ENCODE assay signal across 8 cellular contexts in genomic region chr2:56183643-56184499, GRCh38. TPM values are rescaled to one million over a fixed set of nuclear protein-coding genes. Genes with fewer than 3 reads are reported as not detected.
DNase-seq lines count a peak whose midpoint lies in the region; ATAC-seq, FAIRE-seq and TF ChIP-seq lines count a peak whose summit lies in the region.

TSS of gene CCDC85A (plus strand) at chr2:56183990. CDS start at chr2:56184625, 635 bp downstream.

- peaks cover 0 to 17% (median 0%) of the 10 kb centered on the region in 11 experiments; a peak in 5 of 22 replicates for H4K20me1 ChIP-seq in BLaER1 treated with 17β-estradiol and CSF1 and Interleukin-3, amounts not matched to agents 10 nM and 100 nM

- peak; percentile 60 for FAIRE-seq in GM19239 (lab: Jason Lieb, UNC)

- TF ChIP-seq POLR2A in right lobe of liver (IDR thresholded peaks at IDR 0.05): no peak

- 0% methylated on average over 10 of the region's 86 CpGs for WGBS in right lobe of liver (ENCODE audit: insufficient coverage, low coverage, low lambda C conversion rate, missing lambda C conversion rate)

- H3K4me1 ChIP-seq in BLaER1 treated with 17β-estradiol and CSF1 and Interleukin-3, amounts not matched to agents 10 nM and 100 nM: peaks cover 13 to 31% (median 23%) of the 10 kb centered on the region in 10 experiments; a peak in 19 of 20 replicates
- peaks cover 0 to 11% (median 0%) of the 10 kb centered on the region in 4 donors for H3K4me1 ChIP-seq in right lobe of liver

- H3K9ac ChIP-seq in BLaER1 treated with 17β-estradiol and CSF1 and Interleukin-3, amounts not matched to agents 10 nM and 100 nM: peak within 1 kb of the TSS; percentile 4 to 71 (median 62); a peak in 20 of 22 replicates

- H3K4me3 ChIP-seq in BLaER1 treated with 17β-estradiol and CSF1 and Interleukin-3, amounts not matched to agents 10 nM and 100 nM: peak within 1 kb of the TSS; percentile 67 to 79 (median 74)
- H3K4me3 ChIP-seq in dorsolateral prefrontal cortex (peak within 1 kb of the TSS; percentile 56 to 89 (median 75)), right lobe of liver (peak within 1 kb of the TSS; percentile 50 to 62 (median 54))

- peak within 1 kb of the TSS; percentile 94 to 100 (median 99) for H3K4me2 ChIP-seq in BLaER1 treated with 17β-estradiol and CSF1 and Interleukin-3, amounts not matched to agents 10 nM and 100 nM

- peak; percentile 96 for ATAC-seq in HG03354 (IDR thresholded peaks at IDR 0.05; ENCODE audit: poor library complexity, severe bottlenecking, unreplicated experiment)
- ATAC-seq in right lobe of liver: peak; percentile 95 to 97 (median 96)

- intact Hi-C loops in dorsolateral prefrontal cortex (cut with DNase I) (loop anchor here (2.0 to 5.0 kb wide), 4 partner anchors 565 to 1333 kb away; no protein-coding TSS in a partner anchor), right lobe of liver (cut with DNase I) (loop anchor here (5.0 to 10.0 kb wide), 2 partner anchors 563 to 571 kb away; no protein-coding TSS in a partner anchor)

- no peaks in the 10 kb centered on the region for H3K36me3 ChIP-seq in BLaER1 treated with 17β-estradiol and CSF1 and Interleukin-3, amounts not matched to agents 10 nM and 100 nM
- no peaks in the 10 kb centered on the region for H3K36me3 ChIP-seq in right lobe of liver

- TF ChIP-seq CTCF in dorsolateral prefrontal cortex (IDR thresholded peaks at IDR 0.05 in 54 of 56, conservative IDR thresholded peaks at IDR 0.05 in 2 of 56; ENCODE audit: low read depth in 1 of 56, partially characterized antibody in 56 of 56): peak; percentile 49 to 98 (median 94)
- TF ChIP-seq CTCF in right lobe of liver (IDR thresholded peaks at IDR 0.05): peak; percentile 83 to 94 (median 92)

- H3K27me3 ChIP-seq in BLaER1 treated with 17β-estradiol and CSF1 and Interleukin-3, amounts not matched to agents 10 nM and 100 nM: peaks cover 33 to 52% (median 44%) of the 10 kb centered on the region in 11 experiments
- peaks cover 0 to 4% (median 0%) of the 10 kb centered on the region in 45 donors for H3K27me3 ChIP-seq in dorsolateral prefrontal cortex
- no peaks in the 10 kb centered on the region for H3K27me3 ChIP-seq in right lobe of liver

- H3K9me3 ChIP-seq in BLaER1 treated with 17β-estradiol and CSF1 and Interleukin-3, amounts not matched to agents 10 nM and 100 nM (replicated peaks in 1 of 11): no peaks in the 10 kb centered on the region
- no peaks in the 10 kb centered on the region for H3K9me3 ChIP-seq in right lobe of liver

- DNase-seq in GM19239 (ENCODE audit: insufficient read length, low spot score) (peak; percentile 85), NCI-H345 (lab: John Stamatoyannopoulos, UW) (peak; percentile 91), dorsolateral prefrontal cortex (peak; percentile 79 to 90 (median 84)), right lobe of liver (peak; percentile 85 to 88 (median 85))
- peak; percentile 83 for DNase-seq in activated CD4-positive, alpha-beta T cell treated with anti-CD3 and anti-CD28 coated beads for 48 hours
- DNase-seq in stimulated activated CD4-positive, alpha-beta T cell treated with anti-CD3 and anti-CD28 coated beads, Interleukin-4, amount 100 ng/mL, for 1 hour: peak; percentile 67

- no peak within 1 kb of the TSS for H3K27ac ChIP-seq in BLaER1 treated with 17β-estradiol and CSF1 and Interleukin-3, amounts not matched to agents 10 nM and 100 nM
- H3K27ac ChIP-seq in dorsolateral prefrontal cortex (peak within 1 kb of the TSS in 52 of 59 donors; percentile 19 to 87 (median 72)), right lobe of liver (no peak within 1 kb of the TSS)

RNA-seq across cellular contexts. Expression of gene CCDC85A, which starts in this region (rescaled TPM):
- total RNA-seq in dorsolateral prefrontal cortex (10 to 100 TPM; 14.7 to 52.9 (median 33.1) TPM), right lobe of liver (under 1 TPM in 5 of 6 experiments, not detected in 1; 0.07 to 0.31 (median 0.14) TPM)

Comparison
In these comparisons a context has a peak if more than half of its experiments do, and no peak if none do; other contexts are left out.
1. RNA of gene CCDC85A (total RNA-seq): 14.7 to 52.9 TPM in dorsolateral prefrontal cortex; 0.07 to 0.31 TPM in right lobe of liver; every median in the first group is over 10 times any median in the second.
2. Peak in DNase-seq, ATAC-seq and H3K4me3 ChIP-seq in right lobe of liver; RNA of the gene not detected or under 1 TPM.
3. H3K27ac ChIP-seq: peak in dorsolateral prefrontal cortex (52 of 59); none in BLaER1 treated with 17β-estradiol and CSF1 and Interleukin-3, amounts not matched to agents 10 nM and 100 nM (0 of 11) and right lobe of liver (0 of 3).
4. Peak in every context shown above with its lines, with median percentiles within 50 percentile points of each other: H3K4me3 ChIP-seq and DNase-seq.